In genomic region chr1:171251042-171251740, GRCh38 we compare ENCODE assay signal across 8 cellular contexts. TPM values are rescaled to one million over a fixed set of nuclear protein-coding genes. Genes with fewer than 3 reads are reported as not detected.
DNase-seq lines count a peak whose midpoint lies in the region; ATAC-seq and TF ChIP-seq lines count a peak whose summit lies in the region.

No MANE protein-coding gene starts in this region.

- peak overlapping the region; percentile 74 to 84 for H3K4me3 Mint-ChIP-seq in H9
- H3K4me3 Mint-ChIP-seq in activated naive CD4-positive, alpha-beta T cell treated with anti-CD3 and anti-CD28 coated beads, Interleukin-2, amount 50 U/mL, for 24 hours, result peak overlapping the region; percentile 81

- H3K9me3 Mint-ChIP-seq in H9, result no peaks in the 10 kb centered on the region
- H3K9me3 Mint-ChIP-seq in activated naive CD4-positive, alpha-beta T cell treated with anti-CD3 and anti-CD28 coated beads, Interleukin-2, amount 50 U/mL, for 24 hours, result no peaks in the 10 kb centered on the region

- H3K9ac ChIP-seq in H9 (ENCODE audit: extremely low read depth, insufficient read length, low read length), result no peak overlapping the region

- peak overlapping the region; percentile 16; the same call in 1 of the 2 replicates for H3K14ac ChIP-seq in H9 (ENCODE audit: insufficient read depth, low read length)

- H3K56ac ChIP-seq in H9 (ENCODE audit: insufficient read length, low read depth, low read length), result no peak overlapping the region

- no peak for ATAC-seq in gastrocnemius medialis

- H2AK5ac ChIP-seq in H9 (ENCODE audit: insufficient read length, low read length), result no peak overlapping the region

- H3K4ac ChIP-seq in H9 (ENCODE audit: low read depth, low read length), result no peak overlapping the region

- no peak overlapping the region for H3T11ph ChIP-seq in H9 (ENCODE audit: low read length)

- H3K27me3 Mint-ChIP-seq in H9 (ENCODE audit: low read depth), result no peaks in the 10 kb centered on the region; the same call in none of the 2 replicates
- H3K27me3 Mint-ChIP-seq in activated naive CD4-positive, alpha-beta T cell treated with anti-CD3 and anti-CD28 coated beads, Interleukin-2, amount 50 U/mL, for 24 hours, result peaks cover 44% of the 10 kb centered on the region

- H2BK15ac ChIP-seq in H9 (ENCODE audit: low read depth, low read length), result no peak overlapping the region

- H2BK5ac ChIP-seq in H9 (ENCODE audit: insufficient read length, low read length), result no peak overlapping the region

- H3K4me3 ChIP-seq in hepatocyte (peak overlapping the region; percentile 70), gastrocnemius medialis (peak overlapping the region; percentile 43 to 57 (median 54))

- no peak overlapping the region for H3K23ac ChIP-seq in H9 (ENCODE audit: insufficient read length, low read depth, low read length)

- H3K4me1 Mint-ChIP-seq in H9, result peaks cover 43 to 44% of the 10 kb centered on the region in 2 experiments
- peaks cover 4% of the 10 kb centered on the region for H3K4me1 Mint-ChIP-seq in activated naive CD4-positive, alpha-beta T cell treated with anti-CD3 and anti-CD28 coated beads, Interleukin-2, amount 50 U/mL, for 24 hours

- TF ChIP-seq CTCF in H9 (conservative IDR thresholded peaks at IDR 0.05) (no peak), hepatocyte (IDR thresholded peaks at IDR 0.05; ENCODE audit: poor library complexity) (no peak), gastrocnemius medialis (IDR thresholded peaks at IDR 0.05 in 4 of 5, conservative IDR thresholded peaks at IDR 0.05 in 1 of 5) (no peak)

- no peak overlapping the region for H2BK120ac ChIP-seq in H9 (ENCODE audit: low read depth, low read length, poor library complexity, severe bottlenecking)

- H4K20me1 ChIP-seq in H9 (ENCODE audit: control insufficient read depth, insufficient read depth, insufficient read length) (no peaks in the 10 kb centered on the region), hepatocyte (ENCODE audit: insufficient read depth, poor library complexity, severe bottlenecking) (no peaks in the 10 kb centered on the region)

- H3K36me3 ChIP-seq in hepatocyte (replicated peaks; ENCODE audit: insufficient read depth, low read depth), result no peaks in the 10 kb centered on the region
- H3K36me3 ChIP-seq in gastrocnemius medialis, result no peaks in the 10 kb centered on the region

- H2BK20ac ChIP-seq in H9 (ENCODE audit: low read depth, low read length, poor library complexity, severe bottlenecking), result no peak overlapping the region

- no peak overlapping the region for H4K91ac ChIP-seq in H9 (ENCODE audit: insufficient read length, low read depth, low read length)

- H3K27ac ChIP-seq in H9 (ENCODE audit: insufficient read length, low read depth, low read length) (no peak overlapping the region), hepatocyte (peak overlapping the region; percentile 83), gastrocnemius medialis (no peak overlapping the region)

- peak overlapping the region; percentile 69 for H3K4me2 ChIP-seq in H9 (ENCODE audit: insufficient read depth, insufficient read length, low read length)
- H3K4me2 ChIP-seq in hepatocyte, result peak overlapping the region; percentile 97

- H3K9me2 ChIP-seq in hepatocyte (replicated peaks; ENCODE audit: insufficient read depth), result no peaks in the 10 kb centered on the region

- DNase-seq in DMS153 treated with DMSO at 0.1 percent for 48 hours (lab: John Stamatoyannopoulos, UW; ENCODE audit: unreplicated experiment) (peak; percentile 24), H9 (peak; percentile 51), NCI-H510A (lab: John Stamatoyannopoulos, UW) (peak; percentile 70), hepatocyte (ENCODE audit: low spot score) (peak; percentile 59), gastrocnemius medialis (no peak), middle frontal gyrus (ENCODE audit: extremely low spot score, low spot score) (no peak), AML-193 (lab: John Stamatoyannopoulos, UW) (no peak)

- H4K5ac ChIP-seq in H9 (ENCODE audit: insufficient read length, low read depth, low read length), result no peak overlapping the region

- WGBS in H9 (ENCODE audit: extremely low coverage, insufficient read length, low lambda C conversion rate), result no CpG with 5 or more reads among the region's 26 CpGs
- WGBS in hepatocyte (ENCODE audit: low lambda C conversion rate, missing lambda C conversion rate), result 3% methylated on average over 26 of the region's 26 CpGs

- no peaks in the 10 kb centered on the region for H3K79me1 ChIP-seq in H9 (ENCODE audit: insufficient read depth, low read depth, low read length, poor library complexity, severe bottlenecking)

- H3K23me2 ChIP-seq in H9 (ENCODE audit: insufficient read length, low read depth, low read length, poor library complexity, severe bottlenecking), result peaks cover 2% of the 10 kb centered on the region

- peak overlapping the region in 2 of 3 experiments; percentile 62 to 88; a peak in 3 of 7 replicates for H3K27ac Mint-ChIP-seq in H9
- H3K27ac Mint-ChIP-seq in activated naive CD4-positive, alpha-beta T cell treated with anti-CD3 and anti-CD28 coated beads, Interleukin-2, amount 50 U/mL, for 24 hours, result no peak overlapping the region

- H4K8ac ChIP-seq in H9 (replicated peaks; ENCODE audit: insufficient read length, low read depth, low read length), result no peak overlapping the region

- H3K36me3 Mint-ChIP-seq in H9 (ENCODE audit: insufficient read depth in 1 of 3, low read depth in 3 of 3), result 0 out of 7 replicates have a peak, but pooled peaks cover 0 to 6% (median 0%) of the 10 kb centered on the region in 3 experiments
- no peaks in the 10 kb centered on the region for H3K36me3 Mint-ChIP-seq in activated naive CD4-positive, alpha-beta T cell treated with anti-CD3 and anti-CD28 coated beads, Interleukin-2, amount 50 U/mL, for 24 hours

- H3K79me2 ChIP-seq in H9 (ENCODE audit: insufficient read depth, low read length) (no peaks in the 10 kb centered on the region), hepatocyte (peaks cover 7% of the 10 kb centered on the region)

- in situ Hi-C loops in gastrocnemius medialis (cut with MboI; ENCODE audit: low sequenced_read_pairs in 4 of 4), result no loop called here

- peaks cover 8% of the 10 kb centered on the region; the same call in 1 of the 2 replicates for H3K4me1 ChIP-seq in H9 (ENCODE audit: insufficient read depth, low read length)
- peaks cover 23% of the 10 kb centered on the region for H3K4me1 ChIP-seq in hepatocyte (ENCODE audit: insufficient read depth)
- H3K4me1 ChIP-seq in gastrocnemius medialis, result no peaks in the 10 kb centered on the region

- no peak overlapping the region for H2BK12ac ChIP-seq in H9 (ENCODE audit: insufficient read length, low read depth, low read length)

- no peaks in the 10 kb centered on the region for H3K27me3 ChIP-seq in H9 (ENCODE audit: insufficient read depth, low read length)
- H3K27me3 ChIP-seq in hepatocyte, result no peaks in the 10 kb centered on the region
- no peaks in the 10 kb centered on the region for H3K27me3 ChIP-seq in gastrocnemius medialis

- H3K18ac ChIP-seq in H9 (ENCODE audit: insufficient read length, low read depth, low read length), result no peak overlapping the region

- H2AFZ ChIP-seq in H9 (ENCODE audit: low read length), result no peak overlapping the region
- H2AFZ ChIP-seq in hepatocyte, result peak overlapping the region; percentile 97

- intact Hi-C loops in gastrocnemius medialis (cut with DNase I; ENCODE audit: low total_unique reads), result no loop called here

- H3K9me3 ChIP-seq in H9 (ENCODE audit: control insufficient read depth, low read depth, low read length) (no peaks in the 10 kb centered on the region), hepatocyte (ENCODE audit: low read depth) (no peaks in the 10 kb centered on the region), gastrocnemius medialis (no peaks in the 10 kb centered on the region)

- no peak for TF ChIP-seq POLR2A in gastrocnemius medialis (IDR thresholded peaks at IDR 0.05)

RNA-seq across cellular contexts. Expression of gene FMO1, which starts 2.9 kb away (rescaled TPM):
- total RNA-seq in H9 (2021), result not detected in 2 replicates
- 71.2 and 79.6 TPM in 2 replicates for total RNA-seq in hepatocyte
- polyA plus RNA-seq in hepatocyte, result 49.4 and 51.2 TPM in 2 replicates
- under 1 TPM in 1 of 4 donors, not detected in 3; 0.36 TPM for total RNA-seq in gastrocnemius medialis

Comparison
In these comparisons a context has a peak if more than half of its experiments do, and no peak if none do; other contexts are left out.
1. DNase-seq: peak in DMS153 treated with DMSO at 0.1 percent for 48 hours (single experiment), H9 (single experiment), NCI-H510A (single experiment) and hepatocyte (single experiment); none in gastrocnemius medialis (0 of 2), middle frontal gyrus (single experiment) and AML-193 (0 of 2).
2. RNA of gene FMO1, which starts 2.9 kb away (total RNA-seq): 71.2 to 79.6 TPM in hepatocyte; not detected in H9 and 0.36 TPM in gastrocnemius medialis; every median in the first group is over 10 times any median in the second.